Comparison of ENCODE assay signal across 1 cellular context in genomic region chr1:161721738-161722343, GRCh38.
A peak's percentile ranks its signal among the peaks of the same experiment; 100 is the strongest.
TF ChIP-seq lines count a peak whose summit lies in the region.

No MANE protein-coding gene starts in this region.

TF ChIP-seq in K562, 482 proteins besides CTCF, POLR2A, EP300 and RAD21 (continued from another document and continues in another):
- TF ChIP-seq MGA (IDR thresholded peaks at IDR 0.05), result peak; percentile 63
- 0 out of 2 replicates have a peak, but pooled peaks have one; percentile 6 for TF ChIP-seq GABPB1 (CRISPR knock-in tag; IDR thresholded peaks at IDR 0.05)
- TF ChIP-seq ATF1 (CRISPR knock-in tag; IDR thresholded peaks at IDR 0.05), result no peak
- peak; percentile 64 for TF ChIP-seq ATF1 (tag; IDR thresholded peaks at IDR 0.05)
- TF ChIP-seq RNF219 (CRISPR knock-in tag; IDR thresholded peaks at IDR 0.05), result no peak
- TF ChIP-seq ZBTB12 (CRISPR knock-in tag; IDR thresholded peaks at IDR 0.05), result peak; percentile 37; the same call in 1 of the 2 replicates
- TF ChIP-seq ZNF449 (CRISPR knock-in tag; IDR thresholded peaks at IDR 0.05), result peak; percentile 40; the same call in 1 of the 2 replicates
- 0 out of 2 replicates have a peak, but pooled peaks have one; percentile 40 for TF ChIP-seq CAMTA2 (CRISPR knock-in tag; conservative IDR thresholded peaks at IDR 0.05)
- TF ChIP-seq MXD1 (CRISPR knock-in tag; IDR thresholded peaks at IDR 0.05; ENCODE audit: borderline replicate concordance, poor library complexity, severe bottlenecking), result no peak
- no peak for TF ChIP-seq DDX20 (tag; IDR thresholded peaks at IDR 0.05; ENCODE audit: low read depth)
- 0 out of 2 replicates have a peak, but pooled peaks have one; percentile 40 for TF ChIP-seq HNRNPL (IDR thresholded peaks at IDR 0.05; ENCODE audit: low read depth, low read length)
- TF ChIP-seq ELK3 (CRISPR knock-in tag; IDR thresholded peaks at IDR 0.05), result no peak
- TF ChIP-seq ZNF431 (CRISPR knock-in tag; IDR thresholded peaks at IDR 0.05), result no peak
- peak; percentile 89 for TF ChIP-seq C11orf30 (IDR thresholded peaks at IDR 0.05; ENCODE audit: low read depth)
- peak; percentile 29; the same call in 1 of the 2 replicates for TF ChIP-seq ATF4 (CRISPR knock-in tag; IDR thresholded peaks at IDR 0.05)
- peak; percentile 66 to 76; a peak in 2 of 4 replicates for TF ChIP-seq ARNT (IDR thresholded peaks at IDR 0.05)
- peak; percentile 70 for TF ChIP-seq NR2C1 (IDR thresholded peaks at IDR 0.05)
- peak; percentile 76 for TF ChIP-seq NR2C1 (tag; IDR thresholded peaks at IDR 0.05)
- TF ChIP-seq ESRRA (IDR thresholded peaks at IDR 0.05; ENCODE audit: borderline replicate concordance, low read depth), result peak; percentile 55; the same call in 1 of the 2 replicates
- TF ChIP-seq KHSRP (IDR thresholded peaks at IDR 0.05), result no peak
- TF ChIP-seq CTBP1 (IDR thresholded peaks at IDR 0.05; ENCODE audit: borderline replicate concordance), result peak; percentile 96; the same call in 1 of the 2 replicates
- TF ChIP-seq XRCC5 (IDR thresholded peaks at IDR 0.05; ENCODE audit: low read depth, low read length), result no peak
- no peak for TF ChIP-seq ZC3H4 (CRISPR knock-in tag; IDR thresholded peaks at IDR 0.05; ENCODE audit: borderline replicate concordance)
- no peak for TF ChIP-seq ZNF79 (CRISPR knock-in tag; IDR thresholded peaks at IDR 0.05; ENCODE audit: low read depth)
- peak in 1 of 2 experiments; percentile 36; a peak in 1 of 4 replicates for TF ChIP-seq MNT (conservative IDR thresholded peaks at IDR 0.05)
- peak in 1 of 2 experiments; percentile 48; a peak in 1 of 4 replicates for TF ChIP-seq TBL1XR1 (IDR thresholded peaks at IDR 0.05; ENCODE audit: low read length in 2 of 2)
- TF ChIP-seq KDM5B (IDR thresholded peaks at IDR 0.05; ENCODE audit: insufficient replicate concordance, low read depth, low read length), result peak; percentile 24
- TF ChIP-seq ETV6 (IDR thresholded peaks at IDR 0.05; ENCODE audit: borderline replicate concordance in 1 of 2, low read depth in 2 of 2, low read length in 1 of 2), result peak in 1 of 2 experiments; percentile 55; a peak in 1 of 4 replicates
- TF ChIP-seq ETV6 (CRISPR knock-in tag; IDR thresholded peaks at IDR 0.05; ENCODE audit: borderline replicate concordance), result no peak
- no peak for TF ChIP-seq RBM22 (IDR thresholded peaks at IDR 0.05; ENCODE audit: low read depth, low read length, poor library complexity, severe bottlenecking)
- peak; percentile 67; the same call in 1 of the 2 replicates for TF ChIP-seq SP1 (CRISPR knock-in tag; IDR thresholded peaks at IDR 0.05)
- TF ChIP-seq NFIC (IDR thresholded peaks at IDR 0.05), result peak; percentile 70
- peak; percentile 96 for TF ChIP-seq EHMT2 (IDR thresholded peaks at IDR 0.05)
- TF ChIP-seq ZNF41 (CRISPR knock-in tag; conservative IDR thresholded peaks at IDR 0.05), result 0 out of 2 replicates have a peak, but pooled peaks have one; percentile 46
- no peak for TF ChIP-seq HINFP (tag; conservative IDR thresholded peaks at IDR 0.05; ENCODE audit: low read depth)
